Comparison of ENCODE assay signal across 17 cellular contexts in the genomic region with DNA sequence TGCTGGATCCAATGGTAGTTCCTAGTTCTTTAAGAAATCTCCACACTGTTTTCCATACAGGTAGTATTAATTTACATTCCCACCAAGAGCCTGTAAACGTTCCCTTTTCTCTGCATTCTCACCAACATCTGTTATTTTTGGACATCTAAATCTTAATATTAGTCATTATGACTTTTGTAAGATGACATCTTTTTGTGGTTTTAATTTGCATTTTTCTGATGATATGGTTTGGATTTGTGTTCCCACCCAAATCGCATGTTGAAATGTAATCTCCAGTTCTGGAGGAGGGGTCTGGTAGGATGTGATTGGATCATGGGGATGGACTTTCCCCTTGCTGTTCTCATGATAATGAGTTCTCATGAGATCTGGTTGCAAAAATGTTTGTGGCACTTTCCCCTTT.
DNase-seq lines count a peak whose midpoint lies in the region; ATAC-seq and TF ChIP-seq lines count a peak whose summit lies in the region.
"Had no signal": no experiment of that assay in that cellular context is flagged by ENCODE, and none has a peak within 500 bp of the region (broad histone marks: within the 10 kb centered on the region; RNA-seq: fewer than 3 reads in every experiment).

No MANE protein-coding gene starts in this region.

- H3K27ac Mint-ChIP-seq in WTC11 = no peak overlapping the region
- H3K27ac Mint-ChIP-seq: CD14-positive monocyte; CD8-positive, alpha-beta T cell; H9 had no signal

- no peak for TF ChIP-seq POLR2A in esophagus squamous epithelium (IDR thresholded peaks at IDR 0.05)

- no peaks in the 10 kb centered on the region for H3K9me3 ChIP-seq in esophagus squamous epithelium
- H3K9me3 ChIP-seq: A549 had no signal

- POLR2A ChIA-PET in WTC11 (lab: Charles Lee) = no interaction called here

- H3K27me3 ChIP-seq in brain microvascular endothelial cell (replicated peaks) = no peaks in the 10 kb centered on the region
- H3K27me3 ChIP-seq in esophagus squamous epithelium = no peaks in the 10 kb centered on the region

- H3K9me3 Mint-ChIP-seq in WTC11 = peaks cover 39% of the 10 kb centered on the region

- ATAC-seq in GM18868 (IDR thresholded peaks at IDR 0.05; ENCODE audit: unreplicated experiment) (peak; percentile 56), WTC11 (no peak)
- ATAC-seq: A549; CD8-positive, alpha-beta T cell; HepG2 had no signal

- TF ChIP-seq CTCF in brain microvascular endothelial cell (IDR thresholded peaks at IDR 0.05; ENCODE audit: low read depth, low read length, missing control alignments) = no peak
- TF ChIP-seq CTCF in fibroblast of mammary gland (conservative IDR thresholded peaks at IDR 0.05; ENCODE audit: control insufficient read depth, insufficient read depth, low read depth, low read length) = no peak
- TF ChIP-seq CTCF in esophagus squamous epithelium (IDR thresholded peaks at IDR 0.05) = no peak
- no peak for TF ChIP-seq CTCF in WTC11 (IDR thresholded peaks at IDR 0.05)

- CTCF ChIA-PET in WTC11 (lab: Charles Lee) = no interaction called here

- H3K36me3 ChIP-seq in brain microvascular endothelial cell (replicated peaks) (no peaks in the 10 kb centered on the region), esophagus squamous epithelium (no peaks in the 10 kb centered on the region)

- no peak overlapping the region for H3K4me3 ChIP-seq in brain microvascular endothelial cell (ENCODE audit: low read depth, low read length)
- no peak overlapping the region for H3K4me3 ChIP-seq in fibroblast of mammary gland (ENCODE audit: control insufficient read depth, low read depth, low read length)
- no peak overlapping the region for H3K4me3 ChIP-seq in esophagus squamous epithelium
- H3K4me3 ChIP-seq: A549 had no signal

- H3K4me3 Mint-ChIP-seq in WTC11 = no peak overlapping the region
- H3K4me3 Mint-ChIP-seq: CD14-positive monocyte; CD8-positive, alpha-beta T cell; H9 had no signal

- H3K4me1 ChIP-seq in esophagus squamous epithelium = no peaks in the 10 kb centered on the region
- H3K4me1 ChIP-seq: A549 had no signal

- H3K27me3 Mint-ChIP-seq in WTC11 (ENCODE audit: low read depth) = peaks cover 4% of the 10 kb centered on the region; the same call in 1 of the 2 replicates

- in situ Hi-C loops in brain microvascular endothelial cell (cut with HindIII; ENCODE audit: low pct_ligation_motif_present, low sequenced_read_pairs) = no loop called here

- peaks cover 30% of the 10 kb centered on the region for H3K36me3 Mint-ChIP-seq in WTC11
- H3K36me3 Mint-ChIP-seq: CD14-positive monocyte; CD8-positive, alpha-beta T cell had no signal

- 37 to 50% methylated on average over 2 of the region's 2 CpGs for WGBS in esophagus squamous epithelium, 2 donors

- peak; percentile 28 for DNase-seq in brain microvascular endothelial cell
- peak; percentile 81 for DNase-seq in fibroblast of mammary gland (ENCODE audit: low read depth)
- DNase-seq in stromal cell of bone marrow (ENCODE audit: low read depth) = peak; percentile 1
- DNase-seq in esophagus squamous epithelium (lab: John Stamatoyannopoulos, UW) = no peak
- no peak for DNase-seq in WTC11 (ENCODE audit: low spot score)
- DNase-seq in NCI-H748 treated with DMSO at 0.1 percent for 48 hours (lab: John Stamatoyannopoulos, UW) = no peak
- DNase-seq: CD8-positive, alpha-beta T cell; COR-L47; DMS153; DMS79 treated with DMSO at 0.1 percent for 48 hours; GDM1; GOT3; H9 had no signal

- intact Hi-C loops in esophagus squamous epithelium (cut with DNase I) = no loop called here

- H3K27ac ChIP-seq in brain microvascular endothelial cell (no peak overlapping the region), esophagus squamous epithelium (no peak overlapping the region)
- H3K27ac ChIP-seq: A549 had no signal

- H3K4me1 Mint-ChIP-seq in WTC11 = no peaks in the 10 kb centered on the region
- H3K4me1 Mint-ChIP-seq: CD14-positive monocyte, H9 had no signal

TF ChIP-seq in WTC11, 78 proteins besides CTCF, POLR2A, EP300 and RAD21:
- TF ChIP-seq FOXJ3 (CRISPR knock-in tag; IDR thresholded peaks at IDR 0.05; ENCODE audit: borderline replicate concordance) (no peak), MYBL2 (CRISPR knock-in tag; IDR thresholded peaks at IDR 0.05) (no peak)
TF ChIP-seq in WTC11: peak in this region for 0.

Comparison
In these comparisons a context has a peak if more than half of its experiments do, and no peak if none do; other contexts are left out.
1. DNase-seq: peak in brain microvascular endothelial cell (single experiment), fibroblast of mammary gland (single experiment) and stromal cell of bone marrow (single experiment); none in esophagus squamous epithelium (single experiment), WTC11 (single experiment) and NCI-H748 treated with DMSO at 0.1 percent for 48 hours (single experiment).